ENCODE assay signal across 2 cellular contexts in the genomic region with DNA sequence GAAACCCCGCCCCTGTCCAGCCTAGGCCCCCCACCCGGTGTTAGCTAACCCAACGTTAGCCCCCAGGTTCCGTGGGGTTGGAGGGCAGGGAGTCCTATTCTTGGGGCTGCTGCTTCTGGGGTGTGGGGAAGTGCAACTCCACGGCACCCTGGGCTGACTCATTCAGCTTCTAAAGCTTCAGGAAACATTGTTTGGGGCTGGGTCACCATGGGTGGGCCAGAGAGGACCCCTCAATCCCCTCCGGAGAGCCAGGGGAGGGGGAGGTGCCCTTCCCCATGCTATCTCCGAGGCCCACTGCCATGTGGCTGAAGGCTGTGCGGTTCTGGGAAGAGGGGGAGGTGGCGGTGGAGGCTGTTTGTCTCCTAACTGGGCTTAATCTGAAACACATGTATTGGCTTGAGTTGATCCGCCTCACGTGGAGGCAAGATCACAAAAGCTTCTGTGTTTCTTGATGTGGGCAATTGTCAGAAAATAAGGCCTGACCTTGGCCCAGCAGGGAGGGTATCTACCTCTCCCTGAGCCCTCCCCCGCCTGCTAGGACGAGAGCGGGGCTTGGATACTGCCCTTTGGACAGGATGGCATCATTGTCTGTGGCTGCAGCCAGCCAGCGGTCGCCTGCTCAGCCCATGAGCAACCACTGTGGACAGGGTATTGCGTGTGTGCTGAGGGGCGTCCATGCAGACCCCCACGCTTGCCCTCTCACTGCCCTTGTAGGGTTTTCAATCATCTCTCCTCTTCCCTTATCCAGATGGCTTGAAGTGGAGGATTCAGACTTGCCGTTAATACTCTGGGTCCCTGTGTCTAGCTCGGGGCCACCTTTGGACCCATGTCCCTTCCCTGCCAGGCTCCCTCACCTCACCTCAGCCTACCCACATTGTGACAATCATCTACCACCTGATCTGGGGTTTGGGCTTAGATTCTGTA.
A peak's percentile ranks its signal among the peaks of the same experiment; 100 is the strongest.
TF ChIP-seq lines count a peak whose summit lies in the region.

No MANE protein-coding gene starts in this region.

TF ChIP-seq in GM12891, 5 proteins besides CTCF, POLR2A, EP300 and RAD21:
- TF ChIP-seq PAX5 (IDR thresholded peaks at IDR 0.05; ENCODE audit: insufficient read depth, low read length, severe bottlenecking): no peak
- peak; percentile 83 for TF ChIP-seq SPI1 (IDR thresholded peaks at IDR 0.05; ENCODE audit: low read depth, low read length)
TF ChIP-seq in GM12891: peak in this region for 1.

TF ChIP-seq in H1, 55 proteins besides CTCF, POLR2A, EP300 and RAD21:
- TF ChIP-seq CREB1 (IDR thresholded peaks at IDR 0.05) (0 out of 2 replicates have a peak, but pooled peaks have one; percentile 10), TAF7 (optimal IDR thresholded peaks at IDR 0.05; ENCODE audit: borderline replicate concordance, low read depth, low read length) (no peak), TAF1 (IDR thresholded peaks at IDR 0.05; ENCODE audit: low read depth, low read length) (0 out of 2 replicates have a peak, but pooled peaks have one; percentile 29), SP2 (IDR thresholded peaks at IDR 0.05; ENCODE audit: low read length) (no peak), HDAC2 (IDR thresholded peaks at IDR 0.05; ENCODE audit: borderline replicate concordance in 1 of 2, low read depth in 2 of 2, low read length in 2 of 2) (no peak), ASH2L (IDR thresholded peaks at IDR 0.05; ENCODE audit: low read length) (peak; percentile 64), RBBP5 (IDR thresholded peaks at IDR 0.05; ENCODE audit: borderline replicate concordance, low read depth, low read length) (no peak)
- TF ChIP-seq, protein P1, sequence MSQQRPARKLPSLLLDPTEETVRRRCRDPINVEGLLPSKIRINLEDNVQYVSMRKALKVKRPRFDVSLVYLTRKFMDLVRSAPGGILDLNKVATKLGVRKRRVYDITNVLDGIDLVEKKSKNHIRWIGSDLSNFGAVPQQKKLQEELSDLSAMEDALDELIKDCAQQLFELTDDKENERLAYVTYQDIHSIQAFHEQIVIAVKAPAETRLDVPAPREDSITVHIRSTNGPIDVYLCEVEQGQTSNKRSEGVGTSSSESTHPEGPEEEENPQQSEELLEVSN (IDR thresholded peaks at IDR 0.05): peak; percentile 42
- TF ChIP-seq, protein P2, sequence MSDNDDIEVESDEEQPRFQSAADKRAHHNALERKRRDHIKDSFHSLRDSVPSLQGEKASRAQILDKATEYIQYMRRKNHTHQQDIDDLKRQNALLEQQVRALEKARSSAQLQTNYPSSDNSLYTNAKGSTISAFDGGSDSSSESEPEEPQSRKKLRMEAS (IDR thresholded peaks at IDR 0.05): peak; percentile 89
